Comparison of ENCODE assay signal across 8 cellular contexts in genomic region chr9:2087500-2088313, GRCh38.
DNase-seq lines count a peak whose midpoint lies in the region; ATAC-seq, FAIRE-seq and TF ChIP-seq lines count a peak whose summit lies in the region.

No MANE protein-coding gene starts in this region.

- H3K27me3 ChIP-seq in ascending aorta (no peaks in the 10 kb centered on the region), kidney epithelial cell (ENCODE audit: control insufficient read depth, insufficient read depth, low read length) (no peaks in the 10 kb centered on the region)

- DNase-seq in D721Med (ENCODE audit: insufficient read length, low spot score) (no peak), NCI-H345 treated with DMSO at 0.1 percent for 48 hours (lab: John Stamatoyannopoulos, UW; ENCODE audit: unreplicated experiment) (peak; percentile 3), ascending aorta (ENCODE audit: low spot score in 2 of 2) (no peak), kidney epithelial cell (ENCODE audit: low read depth) (no peak), urothelium cell line (ENCODE audit: low spot score) (peak; percentile 21), NCI-H128 (lab: John Stamatoyannopoulos, UW; ENCODE audit: unreplicated experiment) (no peak)

- H3K4me1 ChIP-seq in ascending aorta: peaks cover 8 to 9% of the 10 kb centered on the region in 2 donors

- peaks cover 24 to 62% of the 10 kb centered on the region in 2 donors for H3K36me3 ChIP-seq in ascending aorta
- H3K36me3 ChIP-seq in kidney epithelial cell (ENCODE audit: control insufficient read depth, insufficient read depth, low read length): no peaks in the 10 kb centered on the region

- FAIRE-seq in D721Med (lab: Jason Lieb, UNC) (peak; percentile 11), urothelium cell line (lab: Jason Lieb, UNC) (no peak)

- TF ChIP-seq CTCF in D721Med (IDR thresholded peaks at IDR 0.05; ENCODE audit: insufficient read depth, missing control alignments) (peak; percentile 54), ascending aorta (IDR thresholded peaks at IDR 0.05) (peak; percentile 9 to 53 (median 38)), kidney epithelial cell (IDR thresholded peaks at IDR 0.05; ENCODE audit: insufficient read depth, low read length, poor library complexity, severe bottlenecking) (peak; percentile 77)

- no peak overlapping the region for H3K27ac ChIP-seq in ascending aorta

- H3K4me3 ChIP-seq in ascending aorta (no peak overlapping the region), kidney epithelial cell (ENCODE audit: low read depth, low read length) (no peak overlapping the region)

- ATAC-seq in GM18867 (IDR thresholded peaks at IDR 0.05; ENCODE audit: unreplicated experiment) (peak; percentile 84), HG03039 (IDR thresholded peaks at IDR 0.05; ENCODE audit: unreplicated experiment) (peak; percentile 81)

- intact Hi-C loops in ascending aorta (cut with DNase I): no loop called here

- H3K9me3 ChIP-seq in ascending aorta: no peaks in the 10 kb centered on the region

Comparison
In these comparisons a context has a peak if more than half of its experiments do, and no peak if none do; other contexts are left out.
1. DNase-seq: peak in NCI-H345 treated with DMSO at 0.1 percent for 48 hours (single experiment) and urothelium cell line (single experiment); none in D721Med (single experiment), ascending aorta (0 of 2), kidney epithelial cell (single experiment) and NCI-H128 (single experiment).
2. Peak in every context shown above with its lines, with median percentiles within 50 percentile points of each other: CTCF ChIP-seq.